ENCODE assay signal across 3 cellular contexts in the genomic region with DNA sequence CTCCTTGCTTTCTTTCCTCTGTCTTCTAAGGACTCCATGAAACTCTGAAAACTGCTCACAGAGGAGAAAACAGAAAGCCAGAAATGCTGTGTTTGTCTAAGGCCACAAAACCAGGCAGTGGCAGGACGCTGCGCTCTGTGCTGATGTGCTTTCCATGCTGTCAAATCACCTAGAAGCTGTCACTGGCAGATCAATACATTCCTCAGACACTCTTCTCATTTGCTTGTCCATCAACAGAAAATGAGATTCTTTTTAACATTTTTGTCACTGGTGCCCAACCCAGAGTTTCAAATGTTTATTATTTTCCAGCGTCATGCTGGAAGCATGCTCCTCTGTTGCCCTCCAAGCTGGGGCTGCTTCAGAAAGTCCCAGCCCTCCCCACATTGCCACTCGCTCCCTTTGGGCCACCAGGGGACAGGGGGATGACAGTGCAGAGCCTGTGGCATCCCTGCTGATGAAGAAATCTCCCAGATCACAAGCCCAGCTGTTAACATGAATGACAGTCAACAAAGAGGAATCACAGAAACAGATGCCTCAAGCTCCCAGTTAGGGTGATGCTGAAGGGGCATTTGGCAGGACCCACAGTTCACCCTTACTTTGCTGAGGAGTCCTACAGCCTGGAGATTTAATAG.
TF ChIP-seq lines count a peak whose summit lies in the region.

No MANE protein-coding gene starts in this region.

TF ChIP-seq in GM23338, 12 proteins besides CTCF, POLR2A, EP300 and RAD21 (continues in another document):
- TF ChIP-seq EZH2phosphoT487 (IDR thresholded peaks at IDR 0.05; ENCODE audit: unreplicated experiment): no peak
- TF ChIP-seq, protein P1, sequence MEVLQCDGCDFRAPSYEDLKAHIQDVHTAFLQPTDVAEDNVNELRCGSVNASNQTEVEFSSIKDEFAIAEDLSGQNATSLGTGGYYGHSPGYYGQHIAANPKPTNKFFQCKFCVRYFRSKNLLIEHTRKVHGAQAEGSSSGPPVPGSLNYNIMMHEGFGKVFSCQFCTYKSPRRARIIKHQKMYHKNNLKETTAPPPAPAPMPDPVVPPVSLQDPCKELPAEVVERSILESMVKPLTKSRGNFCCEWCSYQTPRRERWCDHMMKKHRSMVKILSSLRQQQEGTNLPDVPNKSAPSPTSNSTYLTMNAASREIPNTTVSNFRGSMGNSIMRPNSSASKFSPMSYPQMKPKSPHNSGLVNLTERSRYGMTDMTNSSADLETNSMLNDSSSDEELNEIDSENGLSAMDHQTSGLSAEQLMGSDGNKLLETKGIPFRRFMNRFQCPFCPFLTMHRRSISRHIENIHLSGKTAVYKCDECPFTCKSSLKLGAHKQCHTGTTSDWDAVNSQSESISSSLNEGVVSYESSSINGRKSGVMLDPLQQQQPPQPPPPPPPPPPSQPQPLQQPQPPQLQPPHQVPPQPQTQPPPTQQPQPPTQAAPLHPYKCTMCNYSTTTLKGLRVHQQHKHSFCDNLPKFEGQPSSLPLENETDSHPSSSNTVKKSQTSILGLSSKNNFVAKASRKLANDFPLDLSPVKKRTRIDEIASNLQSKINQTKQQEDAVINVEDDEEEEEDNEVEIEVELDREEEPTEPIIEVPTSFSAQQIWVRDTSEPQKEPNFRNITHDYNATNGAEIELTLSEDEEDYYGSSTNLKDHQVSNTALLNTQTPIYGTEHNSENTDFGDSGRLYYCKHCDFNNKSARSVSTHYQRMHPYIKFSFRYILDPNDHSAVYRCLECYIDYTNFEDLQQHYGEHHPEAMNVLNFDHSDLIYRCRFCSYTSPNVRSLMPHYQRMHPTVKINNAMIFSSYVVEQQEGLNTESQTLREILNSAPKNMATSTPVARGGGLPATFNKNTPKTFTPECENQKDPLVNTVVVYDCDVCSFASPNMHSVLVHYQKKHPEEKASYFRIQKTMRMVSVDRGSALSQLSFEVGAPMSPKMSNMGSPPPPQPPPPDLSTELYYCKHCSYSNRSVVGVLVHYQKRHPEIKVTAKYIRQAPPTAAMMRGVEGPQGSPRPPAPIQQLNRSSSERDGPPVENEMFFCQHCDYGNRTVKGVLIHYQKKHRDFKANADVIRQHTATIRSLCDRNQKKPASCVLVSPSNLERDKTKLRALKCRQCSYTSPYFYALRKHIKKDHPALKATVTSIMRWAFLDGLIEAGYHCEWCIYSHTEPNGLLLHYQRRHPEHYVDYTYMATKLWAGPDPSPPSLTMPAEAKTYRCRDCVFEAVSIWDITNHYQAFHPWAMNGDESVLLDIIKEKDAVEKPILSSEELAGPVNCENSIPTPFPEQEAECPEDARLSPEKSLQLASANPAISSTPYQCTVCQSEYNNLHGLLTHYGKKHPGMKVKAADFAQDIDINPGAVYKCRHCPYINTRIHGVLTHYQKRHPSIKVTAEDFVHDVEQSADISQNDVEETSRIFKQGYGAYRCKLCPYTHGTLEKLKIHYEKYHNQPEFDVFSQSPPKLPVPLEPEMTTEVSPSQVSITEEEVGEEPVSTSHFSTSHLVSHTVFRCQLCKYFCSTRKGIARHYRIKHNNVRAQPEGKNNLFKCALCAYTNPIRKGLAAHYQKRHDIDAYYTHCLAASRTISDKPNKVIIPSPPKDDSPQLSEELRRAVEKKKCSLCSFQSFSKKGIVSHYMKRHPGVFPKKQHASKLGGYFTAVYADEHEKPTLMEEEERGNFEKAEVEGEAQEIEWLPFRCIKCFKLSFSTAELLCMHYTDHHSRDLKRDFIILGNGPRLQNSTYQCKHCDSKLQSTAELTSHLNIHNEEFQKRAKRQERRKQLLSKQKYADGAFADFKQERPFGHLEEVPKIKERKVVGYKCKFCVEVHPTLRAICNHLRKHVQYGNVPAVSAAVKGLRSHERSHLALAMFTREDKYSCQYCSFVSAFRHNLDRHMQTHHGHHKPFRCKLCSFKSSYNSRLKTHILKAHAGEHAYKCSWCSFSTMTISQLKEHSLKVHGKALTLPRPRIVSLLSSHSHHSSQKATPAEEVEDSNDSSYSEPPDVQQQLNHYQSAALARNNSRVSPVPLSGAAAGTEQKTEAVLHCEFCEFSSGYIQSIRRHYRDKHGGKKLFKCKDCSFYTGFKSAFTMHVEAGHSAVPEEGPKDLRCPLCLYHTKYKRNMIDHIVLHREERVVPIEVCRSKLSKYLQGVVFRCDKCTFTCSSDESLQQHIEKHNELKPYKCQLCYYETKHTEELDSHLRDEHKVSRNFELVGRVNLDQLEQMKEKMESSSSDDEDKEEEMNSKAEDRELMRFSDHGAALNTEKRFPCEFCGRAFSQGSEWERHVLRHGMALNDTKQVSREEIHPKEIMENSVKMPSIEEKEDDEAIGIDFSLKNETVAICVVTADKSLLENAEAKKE (CRISPR knock-in tag; IDR thresholded peaks at IDR 0.05): no peak

TF ChIP-seq in H1, 55 proteins besides CTCF, POLR2A, EP300 and RAD21:
- TF ChIP-seq JUN (IDR thresholded peaks at IDR 0.05; ENCODE audit: low read depth, low read length) (no peak), SIN3A (conservative IDR thresholded peaks at IDR 0.05 in 1 of 2, IDR thresholded peaks at IDR 0.05 in 1 of 2; ENCODE audit: low read depth in 1 of 2, low read length in 2 of 2) (0 out of 4 replicates have a peak, but pooled peaks of 1 of the 2 experiments have one; percentile 33)

TF ChIP-seq in neural cell, 6 proteins besides CTCF, POLR2A, EP300 and RAD21:
- TF ChIP-seq POLR2AphosphoS5 (IDR thresholded peaks at IDR 0.05) (peak; percentile 59), SMC3 (conservative IDR thresholded peaks at IDR 0.05; ENCODE audit: poor library complexity) (no peak)
TF ChIP-seq in neural cell: peak in this region for 1.
